In the genomic region with DNA sequence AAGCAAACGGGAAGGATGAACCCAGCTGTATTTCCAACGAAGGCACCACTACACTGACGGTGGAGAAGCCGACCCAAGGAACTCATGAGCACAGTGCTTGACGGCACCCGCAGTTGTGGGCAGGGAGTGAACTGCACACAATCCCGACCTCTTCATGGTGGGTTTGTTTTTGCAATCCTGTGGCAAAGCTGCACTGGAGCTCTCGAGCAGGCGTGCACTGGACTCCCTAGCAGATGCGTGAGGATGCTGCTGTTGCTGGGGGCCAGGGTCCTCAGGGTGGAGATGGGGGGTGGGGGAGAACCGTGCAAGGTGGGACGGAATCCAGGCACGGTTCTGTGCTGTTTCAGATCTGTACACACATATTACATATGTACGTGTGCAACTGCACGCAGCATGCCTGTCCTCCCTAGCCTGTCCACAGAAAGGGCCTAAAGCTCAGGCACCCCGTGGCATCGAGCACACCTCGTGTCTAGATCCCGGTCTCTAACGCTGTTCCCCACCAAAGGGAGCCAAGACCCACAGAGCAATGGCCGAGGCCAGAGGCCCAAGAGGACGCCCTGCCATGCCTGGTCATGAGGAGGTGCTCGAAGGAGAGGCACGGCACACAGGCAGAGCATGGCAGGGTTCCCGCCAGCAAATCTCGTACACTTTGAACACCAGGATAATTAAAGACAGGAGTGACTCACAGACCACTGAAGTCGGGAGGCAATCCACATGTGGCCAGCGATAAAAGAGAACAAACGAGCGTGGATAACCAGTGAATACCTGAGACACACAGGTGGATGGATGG, we compare ENCODE assay signal across 2 cellular contexts.
TF ChIP-seq lines count a peak whose summit lies in the region.

No MANE protein-coding gene starts in this region.

TF ChIP-seq in IMR-90, 13 proteins besides CTCF, POLR2A, EP300 and RAD21:
- TF ChIP-seq MAZ (IDR thresholded peaks at IDR 0.05; ENCODE audit: borderline replicate concordance, low read depth, low read length): no peak
- TF ChIP-seq CEBPB (IDR thresholded peaks at IDR 0.05; ENCODE audit: low read depth, low read length): no peak
- TF ChIP-seq BHLHE40 (IDR thresholded peaks at IDR 0.05; ENCODE audit: low read depth, low read length): no peak

TF ChIP-seq in H1, 55 proteins besides CTCF, POLR2A, EP300 and RAD21:
- TF ChIP-seq, protein P1, sequence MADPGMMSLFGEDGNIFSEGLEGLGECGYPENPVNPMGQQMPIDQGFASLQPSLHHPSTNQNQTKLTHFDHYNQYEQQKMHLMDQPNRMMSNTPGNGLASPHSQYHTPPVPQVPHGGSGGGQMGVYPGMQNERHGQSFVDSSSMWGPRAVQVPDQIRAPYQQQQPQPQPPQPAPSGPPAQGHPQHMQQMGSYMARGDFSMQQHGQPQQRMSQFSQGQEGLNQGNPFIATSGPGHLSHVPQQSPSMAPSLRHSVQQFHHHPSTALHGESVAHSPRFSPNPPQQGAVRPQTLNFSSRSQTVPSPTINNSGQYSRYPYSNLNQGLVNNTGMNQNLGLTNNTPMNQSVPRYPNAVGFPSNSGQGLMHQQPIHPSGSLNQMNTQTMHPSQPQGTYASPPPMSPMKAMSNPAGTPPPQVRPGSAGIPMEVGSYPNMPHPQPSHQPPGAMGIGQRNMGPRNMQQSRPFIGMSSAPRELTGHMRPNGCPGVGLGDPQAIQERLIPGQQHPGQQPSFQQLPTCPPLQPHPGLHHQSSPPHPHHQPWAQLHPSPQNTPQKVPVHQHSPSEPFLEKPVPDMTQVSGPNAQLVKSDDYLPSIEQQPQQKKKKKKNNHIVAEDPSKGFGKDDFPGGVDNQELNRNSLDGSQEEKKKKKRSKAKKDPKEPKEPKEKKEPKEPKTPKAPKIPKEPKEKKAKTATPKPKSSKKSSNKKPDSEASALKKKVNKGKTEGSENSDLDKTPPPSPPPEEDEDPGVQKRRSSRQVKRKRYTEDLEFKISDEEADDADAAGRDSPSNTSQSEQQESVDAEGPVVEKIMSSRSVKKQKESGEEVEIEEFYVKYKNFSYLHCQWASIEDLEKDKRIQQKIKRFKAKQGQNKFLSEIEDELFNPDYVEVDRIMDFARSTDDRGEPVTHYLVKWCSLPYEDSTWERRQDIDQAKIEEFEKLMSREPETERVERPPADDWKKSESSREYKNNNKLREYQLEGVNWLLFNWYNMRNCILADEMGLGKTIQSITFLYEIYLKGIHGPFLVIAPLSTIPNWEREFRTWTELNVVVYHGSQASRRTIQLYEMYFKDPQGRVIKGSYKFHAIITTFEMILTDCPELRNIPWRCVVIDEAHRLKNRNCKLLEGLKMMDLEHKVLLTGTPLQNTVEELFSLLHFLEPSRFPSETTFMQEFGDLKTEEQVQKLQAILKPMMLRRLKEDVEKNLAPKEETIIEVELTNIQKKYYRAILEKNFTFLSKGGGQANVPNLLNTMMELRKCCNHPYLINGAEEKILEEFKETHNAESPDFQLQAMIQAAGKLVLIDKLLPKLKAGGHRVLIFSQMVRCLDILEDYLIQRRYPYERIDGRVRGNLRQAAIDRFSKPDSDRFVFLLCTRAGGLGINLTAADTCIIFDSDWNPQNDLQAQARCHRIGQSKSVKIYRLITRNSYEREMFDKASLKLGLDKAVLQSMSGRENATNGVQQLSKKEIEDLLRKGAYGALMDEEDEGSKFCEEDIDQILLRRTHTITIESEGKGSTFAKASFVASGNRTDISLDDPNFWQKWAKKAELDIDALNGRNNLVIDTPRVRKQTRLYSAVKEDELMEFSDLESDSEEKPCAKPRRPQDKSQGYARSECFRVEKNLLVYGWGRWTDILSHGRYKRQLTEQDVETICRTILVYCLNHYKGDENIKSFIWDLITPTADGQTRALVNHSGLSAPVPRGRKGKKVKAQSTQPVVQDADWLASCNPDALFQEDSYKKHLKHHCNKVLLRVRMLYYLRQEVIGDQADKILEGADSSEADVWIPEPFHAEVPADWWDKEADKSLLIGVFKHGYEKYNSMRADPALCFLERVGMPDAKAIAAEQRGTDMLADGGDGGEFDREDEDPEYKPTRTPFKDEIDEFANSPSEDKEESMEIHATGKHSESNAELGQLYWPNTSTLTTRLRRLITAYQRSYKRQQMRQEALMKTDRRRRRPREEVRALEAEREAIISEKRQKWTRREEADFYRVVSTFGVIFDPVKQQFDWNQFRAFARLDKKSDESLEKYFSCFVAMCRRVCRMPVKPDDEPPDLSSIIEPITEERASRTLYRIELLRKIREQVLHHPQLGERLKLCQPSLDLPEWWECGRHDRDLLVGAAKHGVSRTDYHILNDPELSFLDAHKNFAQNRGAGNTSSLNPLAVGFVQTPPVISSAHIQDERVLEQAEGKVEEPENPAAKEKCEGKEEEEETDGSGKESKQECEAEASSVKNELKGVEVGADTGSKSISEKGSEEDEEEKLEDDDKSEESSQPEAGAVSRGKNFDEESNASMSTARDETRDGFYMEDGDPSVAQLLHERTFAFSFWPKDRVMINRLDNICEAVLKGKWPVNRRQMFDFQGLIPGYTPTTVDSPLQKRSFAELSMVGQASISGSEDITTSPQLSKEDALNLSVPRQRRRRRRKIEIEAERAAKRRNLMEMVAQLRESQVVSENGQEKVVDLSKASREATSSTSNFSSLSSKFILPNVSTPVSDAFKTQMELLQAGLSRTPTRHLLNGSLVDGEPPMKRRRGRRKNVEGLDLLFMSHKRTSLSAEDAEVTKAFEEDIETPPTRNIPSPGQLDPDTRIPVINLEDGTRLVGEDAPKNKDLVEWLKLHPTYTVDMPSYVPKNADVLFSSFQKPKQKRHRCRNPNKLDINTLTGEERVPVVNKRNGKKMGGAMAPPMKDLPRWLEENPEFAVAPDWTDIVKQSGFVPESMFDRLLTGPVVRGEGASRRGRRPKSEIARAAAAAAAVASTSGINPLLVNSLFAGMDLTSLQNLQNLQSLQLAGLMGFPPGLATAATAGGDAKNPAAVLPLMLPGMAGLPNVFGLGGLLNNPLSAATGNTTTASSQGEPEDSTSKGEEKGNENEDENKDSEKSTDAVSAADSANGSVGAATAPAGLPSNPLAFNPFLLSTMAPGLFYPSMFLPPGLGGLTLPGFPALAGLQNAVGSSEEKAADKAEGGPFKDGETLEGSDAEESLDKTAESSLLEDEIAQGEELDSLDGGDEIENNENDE (IDR thresholded peaks at IDR 0.05; ENCODE audit: insufficient replicate concordance, low read length): no peak
- TF ChIP-seq CREB1 (IDR thresholded peaks at IDR 0.05): no peak
- no peak for TF ChIP-seq EGR1 (IDR thresholded peaks at IDR 0.05; ENCODE audit: borderline replicate concordance, low read depth, low read length)
- TF ChIP-seq POU5F1 (IDR thresholded peaks at IDR 0.05; ENCODE audit: low read depth, low read length): no peak
- TF ChIP-seq, protein P2, sequence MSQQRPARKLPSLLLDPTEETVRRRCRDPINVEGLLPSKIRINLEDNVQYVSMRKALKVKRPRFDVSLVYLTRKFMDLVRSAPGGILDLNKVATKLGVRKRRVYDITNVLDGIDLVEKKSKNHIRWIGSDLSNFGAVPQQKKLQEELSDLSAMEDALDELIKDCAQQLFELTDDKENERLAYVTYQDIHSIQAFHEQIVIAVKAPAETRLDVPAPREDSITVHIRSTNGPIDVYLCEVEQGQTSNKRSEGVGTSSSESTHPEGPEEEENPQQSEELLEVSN (IDR thresholded peaks at IDR 0.05): no peak
- TF ChIP-seq SIN3A (conservative IDR thresholded peaks at IDR 0.05 in 1 of 2, IDR thresholded peaks at IDR 0.05 in 1 of 2; ENCODE audit: low read depth in 1 of 2, low read length in 2 of 2): no peak
- TF ChIP-seq CTBP2 (IDR thresholded peaks at IDR 0.05; ENCODE audit: borderline replicate concordance, insufficient read depth, insufficient read length, low read length): no peak
- no peak for TF ChIP-seq SP2 (IDR thresholded peaks at IDR 0.05; ENCODE audit: low read length)
- TF ChIP-seq POLR2AphosphoS5 (IDR thresholded peaks at IDR 0.05; ENCODE audit: low read depth, low read length): no peak
- no peak for TF ChIP-seq TBP (IDR thresholded peaks at IDR 0.05; ENCODE audit: low read depth, low read length)
- no peak for TF ChIP-seq CHD2 (IDR thresholded peaks at IDR 0.05; ENCODE audit: low read length)
- TF ChIP-seq BCL11A (IDR thresholded peaks at IDR 0.05; ENCODE audit: low read depth in 2 of 2, low read length in 2 of 2): no peak
- TF ChIP-seq GABPA (IDR thresholded peaks at IDR 0.05; ENCODE audit: borderline replicate concordance, insufficient read depth, low read length): no peak
- no peak for TF ChIP-seq PHF8 (conservative IDR thresholded peaks at IDR 0.05; ENCODE audit: low read depth, low read length)
- TF ChIP-seq TCF12 (IDR thresholded peaks at IDR 0.05; ENCODE audit: low read depth, low read length): no peak
- TF ChIP-seq, protein P3, sequence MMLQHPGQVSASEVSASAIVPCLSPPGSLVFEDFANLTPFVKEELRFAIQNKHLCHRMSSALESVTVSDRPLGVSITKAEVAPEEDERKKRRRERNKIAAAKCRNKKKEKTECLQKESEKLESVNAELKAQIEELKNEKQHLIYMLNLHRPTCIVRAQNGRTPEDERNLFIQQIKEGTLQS (IDR thresholded peaks at IDR 0.05; ENCODE audit: insufficient read depth, low read depth, low read length): no peak
- no peak for TF ChIP-seq RXRA (IDR thresholded peaks at IDR 0.05; ENCODE audit: insufficient read depth, low read depth, low read length)
- no peak for TF ChIP-seq SUZ12 (IDR thresholded peaks at IDR 0.05; ENCODE audit: low read length)
- no peak for TF ChIP-seq CBX8 (IDR thresholded peaks at IDR 0.05; ENCODE audit: borderline replicate concordance, low read depth, low read length)
- no peak for TF ChIP-seq RFX5 (IDR thresholded peaks at IDR 0.05; ENCODE audit: borderline replicate concordance, low read depth, low read length)
